In the genomic region with DNA sequence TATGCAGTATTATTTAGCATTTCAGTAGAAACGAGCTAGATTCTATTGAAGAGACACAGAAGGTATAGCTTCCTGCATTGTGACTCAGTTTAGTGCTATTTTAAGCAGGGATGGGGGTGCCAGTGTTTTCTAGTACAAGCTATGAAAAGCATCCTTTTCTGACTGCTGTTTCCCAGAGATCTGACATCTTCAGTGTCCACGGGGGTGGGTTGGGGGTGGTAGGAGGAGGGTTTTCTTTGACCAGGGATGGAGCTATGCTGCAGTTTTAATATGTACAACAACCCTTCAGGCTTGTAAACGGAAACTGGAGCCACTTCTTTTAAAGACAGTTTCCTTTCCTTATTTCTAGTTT, we compare ENCODE assay signal across 8 cellular contexts. TPM values are rescaled to one million over a fixed set of nuclear protein-coding genes. Genes with fewer than 3 reads are reported as not detected.
DNase-seq lines count a peak whose midpoint lies in the region; ATAC-seq, FAIRE-seq and TF ChIP-seq lines count a peak whose summit lies in the region.

No MANE protein-coding gene starts in this region.

- H3K4me1 ChIP-seq in A549 = peaks cover 7% of the 10 kb centered on the region; the same call in 2 of the 3 replicates

- peak overlapping the region; percentile 85; the same call in 2 of the 3 replicates for H3K4me2 ChIP-seq in A549

- H3K27ac ChIP-seq in A549 (no peak overlapping the region), coronary artery (peak overlapping the region; percentile 64 to 93)

- no peaks in the 10 kb centered on the region for H3K9me3 ChIP-seq in A549

- no peak for TF ChIP-seq POLR2A in A549 (IDR thresholded peaks at IDR 0.05; ENCODE audit: low read length)

- no peak for TF ChIP-seq EP300 in A549 (IDR thresholded peaks at IDR 0.05)

- WGBS in A549 (ENCODE audit: missing lambda C conversion rate) = 2% methylated on average over 3 of the region's 3 CpGs

- no peak overlapping the region for H3K4me3 ChIP-seq in A549
- H3K4me3 ChIP-seq in coronary artery = peak overlapping the region; percentile 78

- no peak for FAIRE-seq in A549 (lab: Jason Lieb, UNC)

- ATAC-seq in A549 = no peak
- no peak for ATAC-seq in GM19452 (IDR thresholded peaks at IDR 0.05; ENCODE audit: unreplicated experiment)
- ATAC-seq in GM21447 (IDR thresholded peaks at IDR 0.05; ENCODE audit: unreplicated experiment) = no peak

- CTCF ChIA-PET in A549 (lab: Yijun Ruan, JAX) = no interaction called here

- TF ChIP-seq RAD21 in A549 (conservative IDR thresholded peaks at IDR 0.05 in 1 of 2, IDR thresholded peaks at IDR 0.05 in 1 of 2) = no peak

- DNase-seq in A549 (ENCODE audit: low read depth in 1 of 2, low spot score in 1 of 2) (no peak), HPDE6-E6E7 (ENCODE audit: extremely low spot score) (peak; percentile 1), coronary artery (ENCODE audit: low spot score) (no peak), myocyte (ENCODE audit: low read depth) (peak; percentile 58), DMS153 treated with DMSO at 0.1 percent for 48 hours (lab: John Stamatoyannopoulos, UW; ENCODE audit: unreplicated experiment) (no peak)
- no peak for DNase-seq in activated T-cell treated with anti-CD3 and anti-CD28 coated beads, Interleukin-2, amount 50 U/mL, for 48 hours

- TF ChIP-seq CTCF in A549 (IDR thresholded peaks at IDR 0.05) (no peak), coronary artery (IDR thresholded peaks at IDR 0.05) (no peak)

- POLR2A ChIA-PET in A549 (lab: Yijun Ruan, JAX) = no interaction called here

TF ChIP-seq in A549, 52 proteins besides CTCF, POLR2A, EP300 and RAD21:
- TF ChIP-seq ZSCAN20 (CRISPR knock-in tag; IDR thresholded peaks at IDR 0.05) (no peak), KDM5A (IDR thresholded peaks at IDR 0.05) (no peak), POLR2AphosphoS2 (conservative IDR thresholded peaks at IDR 0.05; ENCODE audit: low read length) (no peak), ZFP36 (IDR thresholded peaks at IDR 0.05; ENCODE audit: borderline replicate concordance, partially characterized antibody) (no peak), CBX8 (IDR thresholded peaks at IDR 0.05) (no peak)
- TF ChIP-seq, protein P1, sequence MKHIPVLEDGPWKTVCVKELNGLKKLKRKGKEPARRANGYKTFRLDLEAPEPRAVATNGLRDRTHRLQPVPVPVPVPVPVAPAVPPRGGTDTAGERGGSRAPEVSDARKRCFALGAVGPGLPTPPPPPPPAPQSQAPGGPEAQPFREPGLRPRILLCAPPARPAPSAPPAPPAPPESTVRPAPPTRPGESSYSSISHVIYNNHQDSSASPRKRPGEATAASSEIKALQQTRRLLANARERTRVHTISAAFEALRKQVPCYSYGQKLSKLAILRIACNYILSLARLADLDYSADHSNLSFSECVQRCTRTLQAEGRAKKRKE (CRISPR knock-in tag; IDR thresholded peaks at IDR 0.05; ENCODE audit: low read depth) = no peak
TF ChIP-seq in A549: peak in this region for 0.

RNA-seq across cellular contexts. Expression of a gene that starts 2.7 kb away (rescaled TPM):
- not detected in 2 replicates for polyA plus RNA-seq in A549 (2011; rRNA removed)
- not detected in 2 replicates for polyA plus RNA-seq in A549 (2012; cell fraction: cytosol; rRNA removed)
- not detected in 2 replicates for polyA plus RNA-seq in A549 (2012; cell fraction: nucleus; rRNA removed)
- polyA plus RNA-seq in A549 (2017; fragmentation: RNase III; extraction: RNeasy Plus Mini Kit Qiagen cat#74134 plus additional on column Dnase treatment) = not detected in 3 replicates
- not detected in 2 replicates for polyA minus RNA-seq in A549 (2011; rRNA and poly(A)+ RNA removed)
- total RNA-seq in myocyte = 10.8 and 13.4 TPM in 2 replicates
- polyA plus RNA-seq in myocyte (2012) = 16.0 TPM

Comparison
In these comparisons a context has a peak if more than half of its experiments do, and no peak if none do; other contexts are left out.
1. DNase-seq: peak in HPDE6-E6E7 (single experiment) and myocyte (single experiment); none in A549 (0 of 2), coronary artery (single experiment), DMS153 treated with DMSO at 0.1 percent for 48 hours (single experiment) and activated T-cell treated with anti-CD3 and anti-CD28 coated beads, Interleukin-2, amount 50 U/mL, for 48 hours (0 of 2).
2. H3K27ac ChIP-seq: peak in coronary artery (2 of 2); none in A549 (0 of 2).